ENCODE assay signal across 27 cellular contexts in the genomic region with DNA sequence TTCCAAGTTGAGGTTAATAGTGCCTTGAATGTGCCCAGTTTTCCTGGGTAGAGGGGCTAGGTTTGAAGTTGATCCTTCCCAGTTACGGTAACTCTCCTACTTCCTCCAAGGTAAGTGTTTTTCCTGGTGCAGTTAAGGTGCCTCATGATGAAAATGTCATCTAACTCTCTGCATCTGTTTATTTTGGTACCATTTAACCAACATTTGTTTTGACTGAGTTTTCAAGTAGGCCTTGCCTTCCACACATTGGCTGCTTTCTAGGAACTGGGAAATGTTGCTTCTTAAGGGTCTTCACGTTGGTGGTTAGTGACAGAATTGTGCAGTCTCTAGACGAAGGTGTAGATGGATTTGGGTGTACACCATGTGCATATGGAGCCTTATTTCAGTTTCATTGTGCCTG. TPM values are rescaled to one million over a fixed set of nuclear protein-coding genes. Genes with fewer than 3 reads are reported as not detected.
DNase-seq lines count a peak whose midpoint lies in the region; ATAC-seq and TF ChIP-seq lines count a peak whose summit lies in the region.
"Had no signal": no experiment of that assay in that cellular context is flagged by ENCODE, and none has a peak within 500 bp of the region (broad histone marks: within the 10 kb centered on the region; RNA-seq: fewer than 3 reads in every experiment).

No MANE protein-coding gene starts in this region.

- peaks cover 39% of the 10 kb centered on the region for H3K36me3 ChIP-seq in CD4-positive, CD25-positive, alpha-beta regulatory T cell (ENCODE audit: control insufficient read depth, insufficient read depth, low read length)
- no peaks in the 10 kb centered on the region for H3K36me3 ChIP-seq in GM23338 (ENCODE audit: insufficient read depth)
- H3K36me3 ChIP-seq: adrenal gland had no signal

- no peaks in the 10 kb centered on the region for H3K4me1 ChIP-seq in CD4-positive, CD25-positive, alpha-beta regulatory T cell (ENCODE audit: control insufficient read depth, insufficient read depth, low read length, poor library complexity, severe bottlenecking)
- peaks cover 60% of the 10 kb centered on the region for H3K4me1 ChIP-seq in GM23338 (ENCODE audit: insufficient read depth)

- H3K9me3 ChIP-seq in CD4-positive, CD25-positive, alpha-beta regulatory T cell (ENCODE audit: control insufficient read depth in 2 of 2, low read length in 2 of 2) = no peaks in the 10 kb centered on the region
- H3K9me3 ChIP-seq in T-helper 17 cell (ENCODE audit: control insufficient read depth, low read length, poor library complexity, severe bottlenecking) = no peaks in the 10 kb centered on the region
- H3K9me3 ChIP-seq: adrenal gland, esophagus muscularis mucosa, left ventricle myocardium inferior, tibial artery had no signal

- no peak for ATAC-seq in CD4-positive, CD25-positive, alpha-beta regulatory T cell (ENCODE audit: low read depth in 2 of 2)
- ATAC-seq in GM23338 (no peak), T-helper 17 cell (no peak), memory B cell (ENCODE audit: low read depth) (no peak)
- ATAC-seq: sciatic nerve; SK-N-SH treated with all-trans-retinoic acid at 6 μM for 48 hours; stimulated activated naive CD8-positive, alpha-beta T cell treated with anti-CD3 and anti-CD28 coated beads, Interleukin-15, amount 100 ng/mL, for 72 hours had no signal

- peak overlapping the region; percentile 10 for H3K4me2 ChIP-seq in GM23338

- H3K36me3 Mint-ChIP-seq in CD4-positive, CD25-positive, alpha-beta regulatory T cell = peaks cover 17% of the 10 kb centered on the region
- no peaks in the 10 kb centered on the region for H3K36me3 Mint-ChIP-seq in GM23338 (ENCODE audit: low read depth)
- H3K36me3 Mint-ChIP-seq in T-helper 17 cell (ENCODE audit: low read depth) = peaks cover 6% of the 10 kb centered on the region
- H3K36me3 Mint-ChIP-seq in memory B cell = peaks cover 27% of the 10 kb centered on the region

- peaks cover 43 to 77% (median 59%) of the 10 kb centered on the region in 4 donors for H3K4me1 Mint-ChIP-seq in CD4-positive, CD25-positive, alpha-beta regulatory T cell
- peaks cover 74% of the 10 kb centered on the region for H3K4me1 Mint-ChIP-seq in GM23338
- peaks cover 48% of the 10 kb centered on the region for H3K4me1 Mint-ChIP-seq in T-helper 17 cell
- H3K4me1 Mint-ChIP-seq in memory B cell = peaks cover 54% of the 10 kb centered on the region

- no peak overlapping the region for H3K4me3 Mint-ChIP-seq in CD4-positive, CD25-positive, alpha-beta regulatory T cell
- 0 out of 3 replicates have a peak overlapping the region, but pooled peaks have one; percentile 13 for H3K4me3 Mint-ChIP-seq in GM23338
- no peak overlapping the region for H3K4me3 Mint-ChIP-seq in T-helper 17 cell
- H3K4me3 Mint-ChIP-seq in memory B cell = no peak overlapping the region
- H3K4me3 Mint-ChIP-seq: activated CD4-positive, alpha-beta T cell treated with anti-CD3 and anti-CD28 coated beads, Interleukin-2, amount 10 ng/mL, durations not matched to agents 7 days and 5 days; stimulated activated naive CD8-positive, alpha-beta T cell treated with anti-CD3 and anti-CD28 coated beads, Interleukin-15, amount 100 ng/mL, for 72 hours had no signal

- no peaks in the 10 kb centered on the region for H4K20me1 ChIP-seq in GM23338 (replicated peaks; ENCODE audit: insufficient read depth)

- no peaks in the 10 kb centered on the region for H3K27me3 Mint-ChIP-seq in CD4-positive, CD25-positive, alpha-beta regulatory T cell
- H3K27me3 Mint-ChIP-seq in GM23338 (ENCODE audit: insufficient read depth, low read depth, poor library complexity) = no peaks in the 10 kb centered on the region
- H3K27me3 Mint-ChIP-seq in T-helper 17 cell = no peaks in the 10 kb centered on the region
- no peaks in the 10 kb centered on the region for H3K27me3 Mint-ChIP-seq in memory B cell
- H3K27me3 Mint-ChIP-seq: activated CD4-positive, alpha-beta T cell treated with anti-CD3 and anti-CD28 coated beads, Interleukin-2, amount 10 ng/mL, durations not matched to agents 7 days and 5 days; stimulated activated naive CD8-positive, alpha-beta T cell treated with anti-CD3 and anti-CD28 coated beads, Interleukin-15, amount 100 ng/mL, for 72 hours had no signal

- H3K4me3 ChIP-seq in CD4-positive, CD25-positive, alpha-beta regulatory T cell (ENCODE audit: low read depth, low read length) = no peak overlapping the region
- H3K4me3 ChIP-seq in GM23338 = no peak overlapping the region
- H3K4me3 ChIP-seq: adrenal gland, esophagus muscularis mucosa, left ventricle myocardium inferior, tibial artery had no signal

- no peaks in the 10 kb centered on the region for H3K9me3 Mint-ChIP-seq in CD4-positive, CD25-positive, alpha-beta regulatory T cell
- no peaks in the 10 kb centered on the region for H3K9me3 Mint-ChIP-seq in GM23338
- no peaks in the 10 kb centered on the region for H3K9me3 Mint-ChIP-seq in memory B cell
- H3K9me3 Mint-ChIP-seq: activated CD4-positive, alpha-beta T cell treated with anti-CD3 and anti-CD28 coated beads, Interleukin-2, amount 10 ng/mL, durations not matched to agents 7 days and 5 days; stimulated activated naive CD8-positive, alpha-beta T cell treated with anti-CD3 and anti-CD28 coated beads, Interleukin-15, amount 100 ng/mL, for 72 hours had no signal

- no peak overlapping the region for H2AFZ ChIP-seq in GM23338

- no peaks in the 10 kb centered on the region for H3K27me3 ChIP-seq in CD4-positive, CD25-positive, alpha-beta regulatory T cell (ENCODE audit: control insufficient read depth, insufficient read depth, low read length)
- H3K27me3 ChIP-seq in GM23338 (ENCODE audit: insufficient read depth) = no peaks in the 10 kb centered on the region
- H3K27me3 ChIP-seq: adrenal gland, esophagus muscularis mucosa, tibial artery had no signal

- TF ChIP-seq CTCF in GM23338 (conservative IDR thresholded peaks at IDR 0.05; ENCODE audit: low read depth in 2 of 2) = no peak

- H3K79me2 ChIP-seq in GM23338 (replicated peaks; ENCODE audit: insufficient read depth) = no peaks in the 10 kb centered on the region

- H3K27ac Mint-ChIP-seq in CD4-positive, CD25-positive, alpha-beta regulatory T cell = peak overlapping the region; percentile 19 to 65 (median 64)
- peak overlapping the region; percentile 65 for H3K27ac Mint-ChIP-seq in GM23338
- H3K27ac Mint-ChIP-seq in T-helper 17 cell = peak overlapping the region; percentile 74
- H3K27ac Mint-ChIP-seq in memory B cell = peak overlapping the region; percentile 85
- H3K27ac Mint-ChIP-seq: activated CD4-positive, alpha-beta T cell treated with anti-CD3 and anti-CD28 coated beads, Interleukin-2, amount 10 ng/mL, durations not matched to agents 7 days and 5 days; stimulated activated naive CD8-positive, alpha-beta T cell treated with anti-CD3 and anti-CD28 coated beads, Interleukin-15, amount 100 ng/mL, for 72 hours had no signal

- no peaks in the 10 kb centered on the region for H3F3A ChIP-seq in GM23338 (replicated peaks; ENCODE audit: low read depth)

- DNase-seq in CD4-positive, CD25-positive, alpha-beta regulatory T cell = no peak
- DNase-seq in GM23338 (ENCODE audit: low spot score) = no peak
- no peak for DNase-seq in T-helper 17 cell
- no peak for DNase-seq in memory B cell (ENCODE audit: low spot score in 2 of 2)
- no peak for DNase-seq in NCI-H146 (lab: John Stamatoyannopoulos, UW)
- no peak for DNase-seq in NCI-H1930 (lab: John Stamatoyannopoulos, UW)
- no peak for DNase-seq in SKM-1 (lab: John Stamatoyannopoulos, UW; ENCODE audit: unreplicated experiment)
- no peak for DNase-seq in DMS114 treated with DMSO at 0.1 percent for 48 hours (lab: John Stamatoyannopoulos, UW; ENCODE audit: unreplicated experiment)
- DNase-seq: activated CD4-positive, alpha-beta T cell treated with anti-CD3 and anti-CD28 coated beads, Interleukin-2, amount 10 ng/mL, durations not matched to agents 7 days and 5 days; activated CD8-positive, alpha-beta memory T cell treated with anti-CD3 and anti-CD28 coated beads, Interleukin-2, amount 50 U/mL, for 4 hours; activated effector memory CD4-positive, alpha-beta T cell treated with Interleukin-2 at 50 U/mL for 16 hours; adrenal gland; DMS 273 treated with DMSO at 0.1 percent for 48 hours; Karpas-422; left ventricle myocardium inferior; NCI-H187; NCI-H226; NCI-H774; OCI-M1; posterior cingulate gyrus; stimulated activated naive CD8-positive, alpha-beta T cell treated with anti-CD3 and anti-CD28 coated beads, Interleukin-15, amount 100 ng/mL, for 72 hours; tibial artery had no signal

- H3K9me2 ChIP-seq in GM23338 (ENCODE audit: insufficient read depth) = no peaks in the 10 kb centered on the region

- no peak overlapping the region for H3K27ac ChIP-seq in CD4-positive, CD25-positive, alpha-beta regulatory T cell (ENCODE audit: insufficient read depth, low read length, poor library complexity, severe bottlenecking)
- 0 out of 2 replicates have a peak overlapping the region, but pooled peaks have one; percentile 6 for H3K27ac ChIP-seq in GM23338 (ENCODE audit: low read depth)
- H3K27ac ChIP-seq: adrenal gland, C4-2B, esophagus muscularis mucosa, left ventricle myocardium inferior, tibial artery, VCaP had no signal

TF ChIP-seq in GM23338, 12 proteins besides CTCF, POLR2A, EP300 and RAD21:
- TF ChIP-seq JUNB (IDR thresholded peaks at IDR 0.05; ENCODE audit: unreplicated experiment) = no peak
- TF ChIP-seq ZNF331 (CRISPR knock-in tag; IDR thresholded peaks at IDR 0.05; ENCODE audit: low read depth) = no peak
- TF ChIP-seq, protein P1, sequence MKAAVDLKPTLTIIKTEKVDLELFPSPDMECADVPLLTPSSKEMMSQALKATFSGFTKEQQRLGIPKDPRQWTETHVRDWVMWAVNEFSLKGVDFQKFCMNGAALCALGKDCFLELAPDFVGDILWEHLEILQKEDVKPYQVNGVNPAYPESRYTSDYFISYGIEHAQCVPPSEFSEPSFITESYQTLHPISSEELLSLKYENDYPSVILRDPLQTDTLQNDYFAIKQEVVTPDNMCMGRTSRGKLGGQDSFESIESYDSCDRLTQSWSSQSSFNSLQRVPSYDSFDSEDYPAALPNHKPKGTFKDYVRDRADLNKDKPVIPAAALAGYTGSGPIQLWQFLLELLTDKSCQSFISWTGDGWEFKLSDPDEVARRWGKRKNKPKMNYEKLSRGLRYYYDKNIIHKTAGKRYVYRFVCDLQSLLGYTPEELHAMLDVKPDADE (IDR thresholded peaks at IDR 0.05) = no peak
- no peak for TF ChIP-seq EZH2phosphoT487 (IDR thresholded peaks at IDR 0.05; ENCODE audit: unreplicated experiment)
- no peak for TF ChIP-seq STAT1 (IDR thresholded peaks at IDR 0.05; ENCODE audit: unreplicated experiment)
- no peak for TF ChIP-seq ZNF114 (CRISPR knock-in tag; IDR thresholded peaks at IDR 0.05)
- no peak for TF ChIP-seq NANOG (IDR thresholded peaks at IDR 0.05; ENCODE audit: borderline replicate concordance)
TF ChIP-seq in GM23338: peak in this region for 0.

RNA-seq across cellular contexts. Expression of a gene that starts 31.3 kb away (rescaled TPM):
- total RNA-seq in CD4-positive, CD25-positive, alpha-beta regulatory T cell = 223 TPM
- 10 to 100 TPM; 49.5 to 57.2 (median 55.3) TPM for polyA plus RNA-seq in CD4-positive, CD25-positive, alpha-beta regulatory T cell
- total RNA-seq in GM23338 (2014; rRNA removed; shearing (Covaris generic)) = 9.7 and 22.5 TPM in 2 replicates
- polyA plus RNA-seq in GM23338 (2016; fragmentation: Nextera tagmentation; extraction: Ambion mirVana) = 7.6 and 9.9 TPM in 2 replicates
- total RNA-seq in T-helper 17 cell = 100 to 1,000 TPM; 219 to 288 TPM
